In the genomic region with DNA sequence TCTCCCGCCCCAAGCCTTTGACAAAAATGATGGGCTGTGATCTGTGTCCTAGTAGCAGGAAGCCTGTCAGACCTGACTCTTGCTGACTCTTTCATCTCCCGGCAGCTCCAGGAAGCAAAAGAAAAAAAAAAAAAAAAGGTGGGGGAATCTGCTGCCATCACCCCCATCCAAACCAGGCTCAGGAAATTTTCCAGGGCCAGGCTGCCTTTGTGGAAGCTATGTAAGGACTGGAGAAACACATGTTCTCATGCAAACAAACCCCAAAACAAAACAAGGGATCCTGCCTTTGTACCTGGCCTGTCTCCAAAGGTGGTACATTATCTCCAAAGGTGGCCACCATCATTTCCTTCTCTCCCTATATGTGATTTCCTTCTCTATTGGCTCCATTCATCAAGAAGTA, we compare ENCODE assay signal across 1 cellular context.
TF ChIP-seq lines count a peak whose summit lies in the region.

No MANE protein-coding gene starts in this region.

TF ChIP-seq in GM23338, 12 proteins besides CTCF, POLR2A, EP300 and RAD21 (continued from another document):
- TF ChIP-seq, protein P1, sequence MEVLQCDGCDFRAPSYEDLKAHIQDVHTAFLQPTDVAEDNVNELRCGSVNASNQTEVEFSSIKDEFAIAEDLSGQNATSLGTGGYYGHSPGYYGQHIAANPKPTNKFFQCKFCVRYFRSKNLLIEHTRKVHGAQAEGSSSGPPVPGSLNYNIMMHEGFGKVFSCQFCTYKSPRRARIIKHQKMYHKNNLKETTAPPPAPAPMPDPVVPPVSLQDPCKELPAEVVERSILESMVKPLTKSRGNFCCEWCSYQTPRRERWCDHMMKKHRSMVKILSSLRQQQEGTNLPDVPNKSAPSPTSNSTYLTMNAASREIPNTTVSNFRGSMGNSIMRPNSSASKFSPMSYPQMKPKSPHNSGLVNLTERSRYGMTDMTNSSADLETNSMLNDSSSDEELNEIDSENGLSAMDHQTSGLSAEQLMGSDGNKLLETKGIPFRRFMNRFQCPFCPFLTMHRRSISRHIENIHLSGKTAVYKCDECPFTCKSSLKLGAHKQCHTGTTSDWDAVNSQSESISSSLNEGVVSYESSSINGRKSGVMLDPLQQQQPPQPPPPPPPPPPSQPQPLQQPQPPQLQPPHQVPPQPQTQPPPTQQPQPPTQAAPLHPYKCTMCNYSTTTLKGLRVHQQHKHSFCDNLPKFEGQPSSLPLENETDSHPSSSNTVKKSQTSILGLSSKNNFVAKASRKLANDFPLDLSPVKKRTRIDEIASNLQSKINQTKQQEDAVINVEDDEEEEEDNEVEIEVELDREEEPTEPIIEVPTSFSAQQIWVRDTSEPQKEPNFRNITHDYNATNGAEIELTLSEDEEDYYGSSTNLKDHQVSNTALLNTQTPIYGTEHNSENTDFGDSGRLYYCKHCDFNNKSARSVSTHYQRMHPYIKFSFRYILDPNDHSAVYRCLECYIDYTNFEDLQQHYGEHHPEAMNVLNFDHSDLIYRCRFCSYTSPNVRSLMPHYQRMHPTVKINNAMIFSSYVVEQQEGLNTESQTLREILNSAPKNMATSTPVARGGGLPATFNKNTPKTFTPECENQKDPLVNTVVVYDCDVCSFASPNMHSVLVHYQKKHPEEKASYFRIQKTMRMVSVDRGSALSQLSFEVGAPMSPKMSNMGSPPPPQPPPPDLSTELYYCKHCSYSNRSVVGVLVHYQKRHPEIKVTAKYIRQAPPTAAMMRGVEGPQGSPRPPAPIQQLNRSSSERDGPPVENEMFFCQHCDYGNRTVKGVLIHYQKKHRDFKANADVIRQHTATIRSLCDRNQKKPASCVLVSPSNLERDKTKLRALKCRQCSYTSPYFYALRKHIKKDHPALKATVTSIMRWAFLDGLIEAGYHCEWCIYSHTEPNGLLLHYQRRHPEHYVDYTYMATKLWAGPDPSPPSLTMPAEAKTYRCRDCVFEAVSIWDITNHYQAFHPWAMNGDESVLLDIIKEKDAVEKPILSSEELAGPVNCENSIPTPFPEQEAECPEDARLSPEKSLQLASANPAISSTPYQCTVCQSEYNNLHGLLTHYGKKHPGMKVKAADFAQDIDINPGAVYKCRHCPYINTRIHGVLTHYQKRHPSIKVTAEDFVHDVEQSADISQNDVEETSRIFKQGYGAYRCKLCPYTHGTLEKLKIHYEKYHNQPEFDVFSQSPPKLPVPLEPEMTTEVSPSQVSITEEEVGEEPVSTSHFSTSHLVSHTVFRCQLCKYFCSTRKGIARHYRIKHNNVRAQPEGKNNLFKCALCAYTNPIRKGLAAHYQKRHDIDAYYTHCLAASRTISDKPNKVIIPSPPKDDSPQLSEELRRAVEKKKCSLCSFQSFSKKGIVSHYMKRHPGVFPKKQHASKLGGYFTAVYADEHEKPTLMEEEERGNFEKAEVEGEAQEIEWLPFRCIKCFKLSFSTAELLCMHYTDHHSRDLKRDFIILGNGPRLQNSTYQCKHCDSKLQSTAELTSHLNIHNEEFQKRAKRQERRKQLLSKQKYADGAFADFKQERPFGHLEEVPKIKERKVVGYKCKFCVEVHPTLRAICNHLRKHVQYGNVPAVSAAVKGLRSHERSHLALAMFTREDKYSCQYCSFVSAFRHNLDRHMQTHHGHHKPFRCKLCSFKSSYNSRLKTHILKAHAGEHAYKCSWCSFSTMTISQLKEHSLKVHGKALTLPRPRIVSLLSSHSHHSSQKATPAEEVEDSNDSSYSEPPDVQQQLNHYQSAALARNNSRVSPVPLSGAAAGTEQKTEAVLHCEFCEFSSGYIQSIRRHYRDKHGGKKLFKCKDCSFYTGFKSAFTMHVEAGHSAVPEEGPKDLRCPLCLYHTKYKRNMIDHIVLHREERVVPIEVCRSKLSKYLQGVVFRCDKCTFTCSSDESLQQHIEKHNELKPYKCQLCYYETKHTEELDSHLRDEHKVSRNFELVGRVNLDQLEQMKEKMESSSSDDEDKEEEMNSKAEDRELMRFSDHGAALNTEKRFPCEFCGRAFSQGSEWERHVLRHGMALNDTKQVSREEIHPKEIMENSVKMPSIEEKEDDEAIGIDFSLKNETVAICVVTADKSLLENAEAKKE (CRISPR knock-in tag; IDR thresholded peaks at IDR 0.05) = no peak
TF ChIP-seq in GM23338: peak in this region for 0.
